Comparison of ENCODE assay signal across 8 cellular contexts in genomic region chrX:281166-281999, GRCh38. TPM values are rescaled to one million over a fixed set of nuclear protein-coding genes. Genes with fewer than 3 reads are reported as not detected.
DNase-seq lines count a peak whose midpoint lies in the region; ATAC-seq and TF ChIP-seq lines count a peak whose summit lies in the region.

PLCXD1 (plus strand) TSS chrX:281381; CDS start chrX:284188, 2,807 bp downstream.

- peak within 1 kb of the TSS; percentile 88 for H3K27ac Mint-ChIP-seq in activated CD4-positive, alpha-beta T cell treated with anti-CD3 and anti-CD28 coated beads, Interleukin-2, amount 10 ng/mL, durations not matched to agents 7 days and 5 days
- peak within 1 kb of the TSS; percentile 52 to 68 for H3K27ac Mint-ChIP-seq in T-cell

- H3K4me1 Mint-ChIP-seq in activated CD4-positive, alpha-beta T cell treated with anti-CD3 and anti-CD28 coated beads, Interleukin-2, amount 10 ng/mL, durations not matched to agents 7 days and 5 days = peaks cover 47% of the 10 kb centered on the region
- H3K4me1 Mint-ChIP-seq in T-cell = peaks cover 20 to 41% (median 27%) of the 10 kb centered on the region in 3 donors

- CTCF ChIA-PET in activated CD4-positive, alpha-beta T cell treated with anti-CD3 and anti-CD28 coated beads, Interleukin-2, amount 10 ng/mL, durations not matched to agents 7 days and 5 days (lab: Charles Lee) = no interaction called here
- CTCF ChIA-PET in T-cell (lab: Charles Lee) = no interaction called here

- peak; percentile 57 for DNase-seq in activated CD4-positive, alpha-beta T cell treated with anti-CD3 and anti-CD28 coated beads, Interleukin-2, amount 10 ng/mL, durations not matched to agents 7 days and 5 days
- DNase-seq in activated CD4-positive, alpha-beta T cell treated with anti-CD3 and anti-CD28 coated beads, Interleukin-2, amount 50 U/mL, for 1 hour = no peak
- DNase-seq in T-cell (peak in 1 of 34 experiments; percentile 1), fibroblast of villous mesenchyme (ENCODE audit: low read depth) (peak; percentile 77), occipital lobe (lab: John Stamatoyannopoulos, UW) (no peak), NCI-H2171 (lab: John Stamatoyannopoulos, UW) (no peak)

- POLR2A ChIA-PET in activated CD4-positive, alpha-beta T cell treated with anti-CD3 and anti-CD28 coated beads, Interleukin-2, amount 10 ng/mL, durations not matched to agents 7 days and 5 days (lab: Charles Lee) = no interaction called here
- POLR2A ChIA-PET in T-cell (lab: Charles Lee) = no interaction called here

- no peak for TF ChIP-seq CTCF in fibroblast of villous mesenchyme (IDR thresholded peaks at IDR 0.05; ENCODE audit: insufficient read depth, low read depth, low read length)

- H3K4me3 ChIP-seq in fibroblast of villous mesenchyme (ENCODE audit: low read depth, low read length) = peak within 1 kb of the TSS; percentile 59

- peak within 1 kb of the TSS; percentile 87 for H3K4me3 Mint-ChIP-seq in activated CD4-positive, alpha-beta T cell treated with anti-CD3 and anti-CD28 coated beads, Interleukin-2, amount 10 ng/mL, durations not matched to agents 7 days and 5 days
- H3K4me3 Mint-ChIP-seq in T-cell = peak within 1 kb of the TSS; percentile 50 to 88 (median 66)

- ATAC-seq in T-cell (replicated peaks in 1 of 4) (peak in 1 of 4 experiments; percentile 21), HG03521 (IDR thresholded peaks at IDR 0.05; ENCODE audit: unreplicated experiment) (no peak), GM18858 (IDR thresholded peaks at IDR 0.05; ENCODE audit: unreplicated experiment) (no peak)

- H3K9me3 Mint-ChIP-seq in activated CD4-positive, alpha-beta T cell treated with anti-CD3 and anti-CD28 coated beads, Interleukin-2, amount 10 ng/mL, durations not matched to agents 7 days and 5 days = no peaks in the 10 kb centered on the region
- no peaks in the 10 kb centered on the region for H3K9me3 Mint-ChIP-seq in T-cell

- no peaks in the 10 kb centered on the region for H3K27me3 Mint-ChIP-seq in activated CD4-positive, alpha-beta T cell treated with anti-CD3 and anti-CD28 coated beads, Interleukin-2, amount 10 ng/mL, durations not matched to agents 7 days and 5 days
- no peaks in the 10 kb centered on the region for H3K27me3 Mint-ChIP-seq in T-cell

- peaks cover 31% of the 10 kb centered on the region for H3K36me3 Mint-ChIP-seq in activated CD4-positive, alpha-beta T cell treated with anti-CD3 and anti-CD28 coated beads, Interleukin-2, amount 10 ng/mL, durations not matched to agents 7 days and 5 days (ENCODE audit: low read depth)
- H3K36me3 Mint-ChIP-seq in T-cell = no peaks in the 10 kb centered on the region

RNA-seq across cellular contexts. Expression of gene PLCXD1, which starts in this region (rescaled TPM):
- total RNA-seq in activated CD4-positive, alpha-beta T cell treated with anti-CD3 and anti-CD28 coated beads, Interleukin-2, amount 10 ng/mL, durations not matched to agents 7 days and 5 days = 10 to 100 TPM; 60.1 to 63.4 TPM
- total RNA-seq in T-cell (10 to 100 TPM; 18.6 to 27.4 (median 22.4) TPM), fibroblast of villous mesenchyme (8.2 and 13.2 TPM in 2 replicates), occipital lobe (16.2 TPM)

Comparison
In these comparisons a context has a peak if more than half of its experiments do, and no peak if none do; other contexts are left out.
1. DNase-seq: peak in activated CD4-positive, alpha-beta T cell treated with anti-CD3 and anti-CD28 coated beads, Interleukin-2, amount 10 ng/mL, durations not matched to agents 7 days and 5 days (single experiment) and fibroblast of villous mesenchyme (single experiment); none in activated CD4-positive, alpha-beta T cell treated with anti-CD3 and anti-CD28 coated beads, Interleukin-2, amount 50 U/mL, for 1 hour (single experiment), occipital lobe (single experiment) and NCI-H2171 (single experiment).